In genomic region chr16:67968440-67969285, GRCh38 we compare ENCODE assay signal across 1 cellular context.
TF ChIP-seq lines count a peak whose summit lies in the region.

Gene SLC12A4 (minus strand): TSS chr16:67968637. CDS start chr16:67968553, 84 bp downstream.

TF ChIP-seq in HepG2, 621 proteins besides CTCF, POLR2A, EP300 and RAD21 (continued from another document and continues in another):
- no peak for TF ChIP-seq USF2 (IDR thresholded peaks at IDR 0.05; ENCODE audit: low read depth, low read length)
- peak; percentile 52; the same call in 1 of the 2 replicates for TF ChIP-seq USF2 (CRISPR knock-in tag; IDR thresholded peaks at IDR 0.05; ENCODE audit: borderline replicate concordance)
- peak; percentile 67 for TF ChIP-seq PPARG (CRISPR knock-in tag; conservative IDR thresholded peaks at IDR 0.05)
- TF ChIP-seq FOSL2 (CRISPR knock-in tag; IDR thresholded peaks at IDR 0.05), result peak; percentile 76
- peak; percentile 70 for TF ChIP-seq POLR2G (IDR thresholded peaks at IDR 0.05; ENCODE audit: low read depth, low read length)
- TF ChIP-seq ZNF235 (CRISPR knock-in tag; IDR thresholded peaks at IDR 0.05; ENCODE audit: borderline replicate concordance), result peak; percentile 75; the same call in 1 of the 2 replicates
- TF ChIP-seq SALL1 (CRISPR knock-in tag; IDR thresholded peaks at IDR 0.05), result peak; percentile 77
- peak; percentile 86 for TF ChIP-seq ZNF580 (CRISPR knock-in tag; IDR thresholded peaks at IDR 0.05; ENCODE audit: borderline replicate concordance, low read depth)
- TF ChIP-seq HDAC1 (CRISPR knock-in tag; IDR thresholded peaks at IDR 0.05), result peak; percentile 90
- no peak; the same call in 1 of the 2 replicates for TF ChIP-seq ZNF142 (CRISPR knock-in tag; IDR thresholded peaks at IDR 0.05)
- TF ChIP-seq ZNF749 (CRISPR knock-in tag; IDR thresholded peaks at IDR 0.05; ENCODE audit: borderline replicate concordance), result no peak; the same call in 1 of the 2 replicates
- 0 out of 2 replicates have a peak, but pooled peaks have one; percentile 39 for TF ChIP-seq DMAP1 (CRISPR knock-in tag; IDR thresholded peaks at IDR 0.05)
- peak; percentile 99 for TF ChIP-seq MAZ (IDR thresholded peaks at IDR 0.05; ENCODE audit: borderline replicate concordance, low read depth, low read length)
- TF ChIP-seq MAZ (CRISPR knock-in tag; IDR thresholded peaks at IDR 0.05; ENCODE audit: low read depth), result peak; percentile 98
- TF ChIP-seq TFDP1 (CRISPR knock-in tag; IDR thresholded peaks at IDR 0.05; ENCODE audit: borderline replicate concordance), result peak; percentile 94
- peak; percentile 90 for TF ChIP-seq TEAD3 (CRISPR knock-in tag; optimal IDR thresholded peaks at IDR 0.05; ENCODE audit: borderline replicate concordance)
- no peak for TF ChIP-seq ZNF496 (CRISPR knock-in tag; IDR thresholded peaks at IDR 0.05; ENCODE audit: insufficient replicate concordance)
- peak; percentile 66; the same call in 1 of the 2 replicates for TF ChIP-seq ZNF614 (CRISPR knock-in tag; IDR thresholded peaks at IDR 0.05; ENCODE audit: borderline replicate concordance)
- peak; percentile 93 for TF ChIP-seq ZNF891 (CRISPR knock-in tag; IDR thresholded peaks at IDR 0.05)
- TF ChIP-seq NPAS2 (CRISPR knock-in tag; IDR thresholded peaks at IDR 0.05; ENCODE audit: borderline replicate concordance), result no peak
- peak; percentile 81 for TF ChIP-seq ARID4A (CRISPR knock-in tag; IDR thresholded peaks at IDR 0.05; ENCODE audit: borderline replicate concordance)
- TF ChIP-seq ZNF331 (CRISPR knock-in tag; IDR thresholded peaks at IDR 0.05), result no peak; the same call in 1 of the 2 replicates
- peak; percentile 33; the same call in 1 of the 2 replicates for TF ChIP-seq KMT2B (CRISPR knock-in tag; IDR thresholded peaks at IDR 0.05)
- TF ChIP-seq SP4 (CRISPR knock-in tag; IDR thresholded peaks at IDR 0.05), result peak; percentile 99
- TF ChIP-seq ZNF773 (CRISPR knock-in tag; IDR thresholded peaks at IDR 0.05; ENCODE audit: borderline replicate concordance), result peak; percentile 67; the same call in 1 of the 2 replicates
- no peak for TF ChIP-seq MNT (IDR thresholded peaks at IDR 0.05)
- TF ChIP-seq CSRNP2 (CRISPR knock-in tag; conservative IDR thresholded peaks at IDR 0.05; ENCODE audit: low read depth), result no peak
- 0 out of 2 replicates have a peak, but pooled peaks have one; percentile 24 for TF ChIP-seq NFYC (CRISPR knock-in tag; IDR thresholded peaks at IDR 0.05)
- TF ChIP-seq PCBP1 (IDR thresholded peaks at IDR 0.05; ENCODE audit: borderline replicate concordance, low read depth, low read length), result peak; percentile 99
- peak; percentile 53; the same call in 1 of the 2 replicates for TF ChIP-seq ZNF766 (CRISPR knock-in tag; IDR thresholded peaks at IDR 0.05; ENCODE audit: borderline replicate concordance)
- no peak for TF ChIP-seq CHD2 (IDR thresholded peaks at IDR 0.05; ENCODE audit: low read depth, low read length)
- 0 out of 2 replicates have a peak, but pooled peaks have one; percentile 7 for TF ChIP-seq ZNF589 (CRISPR knock-in tag; conservative IDR thresholded peaks at IDR 0.05)
- peak; percentile 83 for TF ChIP-seq ETV5 (CRISPR knock-in tag; IDR thresholded peaks at IDR 0.05; ENCODE audit: borderline replicate concordance)
- TF ChIP-seq ZNF609 (CRISPR knock-in tag; IDR thresholded peaks at IDR 0.05; ENCODE audit: borderline replicate concordance), result 0 out of 2 replicates have a peak, but pooled peaks have one; percentile 37
- peak; percentile 58 for TF ChIP-seq ZFP41 (CRISPR knock-in tag; IDR thresholded peaks at IDR 0.05; ENCODE audit: borderline replicate concordance)
